In genomic region chr11:10540915-10541591, GRCh38 we compare ENCODE assay signal across 8 cellular contexts. TPM values are rescaled to one million over a fixed set of nuclear protein-coding genes. Genes with fewer than 3 reads are reported as not detected.
DNase-seq lines count a peak whose midpoint lies in the region; ATAC-seq, FAIRE-seq and TF ChIP-seq lines count a peak whose summit lies in the region.

Gene RNF141 (minus strand): TSS chr11:10541187. CDS start chr11:10534158, 7,029 bp downstream.

- no peak for FAIRE-seq in RCC 7860 (lab: Jason Lieb, UNC)

- H3K36me3 ChIP-seq in DOHH2 (ENCODE audit: control insufficient read depth, low read length) (no peaks in the 10 kb centered on the region), KOPT-K1 (ENCODE audit: insufficient read depth, low read length) (no peaks in the 10 kb centered on the region)

- no peaks in the 10 kb centered on the region for H3K27me3 Mint-ChIP-seq in activated T-helper 17 cell treated with anti-CD3 and anti-CD28 coated beads, Interleukin-2, amount 50 U/mL, for 72 hours
- peaks cover 2 to 7% of the 10 kb centered on the region in 2 donors for H3K27me3 Mint-ChIP-seq in natural killer cell (ENCODE audit: low read depth in 2 of 2)

- H3K9me2 ChIP-seq in DOHH2 (replicated peaks; ENCODE audit: control insufficient read depth, low read length), result no peaks in the 10 kb centered on the region

- no peaks in the 10 kb centered on the region for H3K27me3 ChIP-seq in DOHH2 (ENCODE audit: control insufficient read depth, low read length)

- H3K36me3 Mint-ChIP-seq in activated T-helper 17 cell treated with anti-CD3 and anti-CD28 coated beads, Interleukin-2, amount 50 U/mL, for 72 hours (ENCODE audit: low read depth), result no peaks in the 10 kb centered on the region
- H3K36me3 Mint-ChIP-seq in natural killer cell, result no peaks in the 10 kb centered on the region

- H3K4me1 ChIP-seq in DOHH2 (ENCODE audit: control insufficient read depth, low read length), result peaks cover 40% of the 10 kb centered on the region

- ATAC-seq in GM21786 (IDR thresholded peaks at IDR 0.05; ENCODE audit: unreplicated experiment) (peak; percentile 97), natural killer cell (peak; percentile 97 to 99 (median 98))
- ATAC-seq in activated T-helper 17 cell treated with anti-CD3 and anti-CD28 coated beads, Interleukin-2, amount 50 U/mL, for 72 hours (replicated peaks), result peak; percentile 99
- peak; percentile 98 for ATAC-seq in stimulated activated naive CD8-positive, alpha-beta T cell treated with anti-CD3 and anti-CD28 coated beads, Interleukin-15, Interleukin-2, amounts not matched to agents 100 U/mL and 50 U/mL, for 24 hours

- peak; percentile 87 for TF ChIP-seq CTCF in DOHH2 (IDR thresholded peaks at IDR 0.05; ENCODE audit: low read depth, low read length, poor library complexity, severe bottlenecking)
- peak; percentile 62 for TF ChIP-seq CTCF in fibroblast of mammary gland (conservative IDR thresholded peaks at IDR 0.05; ENCODE audit: control insufficient read depth, insufficient read depth, low read depth, low read length)
- TF ChIP-seq CTCF in natural killer cell (IDR thresholded peaks at IDR 0.05), result peak; percentile 88

- H3K4me3 Mint-ChIP-seq in activated T-helper 17 cell treated with anti-CD3 and anti-CD28 coated beads, Interleukin-2, amount 50 U/mL, for 72 hours, result peak within 1 kb of the TSS; percentile 88
- peak within 1 kb of the TSS; percentile 92 for H3K4me3 Mint-ChIP-seq in natural killer cell

- H3K4me2 ChIP-seq in DOHH2 (ENCODE audit: low read length), result peak within 1 kb of the TSS; percentile 74

- peaks cover 21% of the 10 kb centered on the region for H3K9me3 ChIP-seq in DOHH2 (ENCODE audit: control insufficient read depth, insufficient read depth, low read length)
- H3K9me3 ChIP-seq in KOPT-K1 (ENCODE audit: insufficient read depth, low read length, poor library complexity, severe bottlenecking), result peaks cover 20% of the 10 kb centered on the region

- H4K20me1 ChIP-seq in DOHH2 (ENCODE audit: control insufficient read depth, insufficient read depth, low read depth, low read length), result no peaks in the 10 kb centered on the region

- H3K27ac Mint-ChIP-seq in activated T-helper 17 cell treated with anti-CD3 and anti-CD28 coated beads, Interleukin-2, amount 50 U/mL, for 72 hours, result peak within 1 kb of the TSS; percentile 86
- H3K27ac Mint-ChIP-seq in natural killer cell, result peak within 1 kb of the TSS; percentile 87 to 89

- intact Hi-C loops in natural killer cell (cut with micrococcal nuclease), result loop anchor here (5.0 kb wide), 4 partner anchors 89 to 1084 kb away; no protein-coding TSS in a partner anchor

- peaks cover 8% of the 10 kb centered on the region for H3K4me1 Mint-ChIP-seq in activated T-helper 17 cell treated with anti-CD3 and anti-CD28 coated beads, Interleukin-2, amount 50 U/mL, for 72 hours
- peaks cover 18% of the 10 kb centered on the region in 2 donors for H3K4me1 Mint-ChIP-seq in natural killer cell

- peaks cover 5% of the 10 kb centered on the region; the same call in 1 of the 2 replicates for H3F3A ChIP-seq in DOHH2 (ENCODE audit: control insufficient read depth, insufficient read depth)

- DNase-seq in RCC 7860 (ENCODE audit: low spot score) (peak; percentile 77), fibroblast of mammary gland (ENCODE audit: low read depth) (peak; percentile 83), natural killer cell (peak; percentile 98)
- DNase-seq in stimulated activated naive CD8-positive, alpha-beta T cell treated with anti-CD3 and anti-CD28 coated beads, Interleukin-15, Interleukin-2, amounts not matched to agents 100 U/mL and 50 U/mL, for 24 hours, result peak; percentile 99

- H3K9me3 Mint-ChIP-seq in activated T-helper 17 cell treated with anti-CD3 and anti-CD28 coated beads, Interleukin-2, amount 50 U/mL, for 72 hours, result no peaks in the 10 kb centered on the region
- H3K9me3 Mint-ChIP-seq in natural killer cell, result no peaks in the 10 kb centered on the region

- H3K4me3 ChIP-seq in DOHH2 (ENCODE audit: low read length), result peak within 1 kb of the TSS; percentile 86
- H3K4me3 ChIP-seq in fibroblast of mammary gland (ENCODE audit: control insufficient read depth, low read depth, low read length), result peak within 1 kb of the TSS; percentile 85

- peaks cover 17% of the 10 kb centered on the region for H3K79me2 ChIP-seq in DOHH2 (ENCODE audit: control insufficient read depth, low read length)

- no peak within 1 kb of the TSS for H3K27ac ChIP-seq in DOHH2 (ENCODE audit: low read depth, low read length)
- H3K27ac ChIP-seq in KOPT-K1 (ENCODE audit: low read depth, low read length, poor library complexity, severe bottlenecking), result peak within 1 kb of the TSS; percentile 53

RNA-seq across cellular contexts. Expression of gene RNF141, which starts in this region (rescaled TPM):
- total RNA-seq in activated T-helper 17 cell treated with anti-CD3 and anti-CD28 coated beads, Interleukin-2, amount 50 U/mL, for 72 hours, result 1 to 10 TPM; 7.8 to 8.5 TPM
- total RNA-seq in natural killer cell, result 10 to 100 TPM; 10.3 to 13.9 (median 11.7) TPM
